1 cellular context compared by ENCODE assay signal in the genomic region with DNA sequence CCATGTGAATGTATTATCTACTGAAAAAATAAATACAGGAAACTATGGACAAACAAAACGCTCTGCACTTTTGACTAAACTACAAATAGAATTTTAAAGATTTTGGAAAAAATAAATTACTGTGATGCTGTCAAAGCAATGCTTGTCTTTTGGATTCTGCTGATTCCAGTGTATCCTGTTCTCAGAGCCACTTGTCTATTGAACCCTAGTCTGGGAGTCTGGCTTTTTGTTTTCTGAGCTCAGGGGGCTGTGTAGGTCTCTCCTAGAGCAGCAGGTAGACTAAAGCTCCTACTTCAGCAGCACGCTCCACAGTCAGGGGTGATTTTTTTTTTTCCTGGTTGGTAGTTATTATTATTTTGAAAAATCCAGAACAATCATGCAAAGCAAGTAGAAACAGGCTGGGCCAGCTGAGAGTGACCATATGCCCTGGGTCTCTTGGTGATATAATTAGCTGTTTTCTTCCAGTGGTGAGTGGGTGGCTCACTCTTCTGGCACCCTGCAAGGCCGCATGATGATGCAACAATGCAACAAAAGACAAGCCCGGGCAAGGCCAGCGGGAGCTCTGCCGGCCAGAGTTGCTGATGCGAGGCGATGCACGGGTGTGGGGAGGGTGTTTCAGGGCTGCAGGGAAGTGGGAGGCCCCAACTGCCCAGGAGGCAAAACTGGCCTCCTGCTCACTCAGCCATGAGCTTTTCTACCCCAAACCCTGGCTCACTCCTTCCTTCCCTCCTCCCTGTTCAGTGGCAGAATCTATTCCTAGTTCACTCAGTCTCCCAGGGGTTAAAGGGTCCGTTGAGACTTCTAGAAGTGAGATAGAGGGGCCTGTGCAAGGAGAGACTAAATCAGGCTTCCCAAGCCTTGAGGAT.
TF ChIP-seq lines count a peak whose summit lies in the region.

No MANE protein-coding gene starts in this region.

TF ChIP-seq in K562, 482 proteins besides CTCF, POLR2A, EP300 and RAD21 (continued from another document and continues in another):
- TF ChIP-seq ZNF318 (IDR thresholded peaks at IDR 0.05; ENCODE audit: borderline replicate concordance in 1 of 2, low read depth in 1 of 2) (peak; percentile 53 to 67; a peak in 1 of 4 replicates), ZNF586 (CRISPR knock-in tag; conservative IDR thresholded peaks at IDR 0.05) (no peak), HNRNPK (IDR thresholded peaks at IDR 0.05; ENCODE audit: low read depth, low read length, poor library complexity, severe bottlenecking) (no peak), WHSC1 (IDR thresholded peaks at IDR 0.05; ENCODE audit: low read length) (no peak), GATA2 (CRISPR knock-in tag; IDR thresholded peaks at IDR 0.05) (no peak), MTF1 (CRISPR knock-in tag; IDR thresholded peaks at IDR 0.05; ENCODE audit: borderline replicate concordance) (no peak), DIDO1 (tag; IDR thresholded peaks at IDR 0.05; ENCODE audit: low read depth) (no peak), ELK1 (CRISPR knock-in tag; IDR thresholded peaks at IDR 0.05) (no peak), CBX2 (IDR thresholded peaks at IDR 0.05; ENCODE audit: insufficient read depth, low read length, poor library complexity, severe bottlenecking) (no peak), ARID4B (CRISPR knock-in tag; IDR thresholded peaks at IDR 0.05) (no peak), ZNF431 (CRISPR knock-in tag; IDR thresholded peaks at IDR 0.05) (no peak), ZNF175 (CRISPR knock-in tag; IDR thresholded peaks at IDR 0.05; ENCODE audit: low read depth) (peak; percentile 79; the same call in 1 of the 2 replicates), HMG20A (CRISPR knock-in tag; conservative IDR thresholded peaks at IDR 0.05) (no peak), TCF3 (CRISPR knock-in tag; IDR thresholded peaks at IDR 0.05) (no peak), NR2C2 (CRISPR knock-in tag; IDR thresholded peaks at IDR 0.05) (no peak), NR2C2 (tag; IDR thresholded peaks at IDR 0.05) (0 out of 2 replicates have a peak, but pooled peaks have one; percentile 45), ARNT (IDR thresholded peaks at IDR 0.05) (no peak), CEBPG (CRISPR knock-in tag; IDR thresholded peaks at IDR 0.05) (peak; percentile 98), CEBPG (tag; conservative IDR thresholded peaks at IDR 0.05 in 1 of 2, IDR thresholded peaks at IDR 0.05 in 1 of 2) (peak; percentile 99 to 100), CCNT2 (IDR thresholded peaks at IDR 0.05; ENCODE audit: borderline replicate concordance, extremely low read depth, insufficient read length, low read depth, low read length) (no peak), ZNF146 (CRISPR knock-in tag; IDR thresholded peaks at IDR 0.05; ENCODE audit: unreplicated experiment) (no peak), E2F8 (IDR thresholded peaks at IDR 0.05; ENCODE audit: low read depth, partially characterized antibody) (no peak)
- TF ChIP-seq, protein P1, sequence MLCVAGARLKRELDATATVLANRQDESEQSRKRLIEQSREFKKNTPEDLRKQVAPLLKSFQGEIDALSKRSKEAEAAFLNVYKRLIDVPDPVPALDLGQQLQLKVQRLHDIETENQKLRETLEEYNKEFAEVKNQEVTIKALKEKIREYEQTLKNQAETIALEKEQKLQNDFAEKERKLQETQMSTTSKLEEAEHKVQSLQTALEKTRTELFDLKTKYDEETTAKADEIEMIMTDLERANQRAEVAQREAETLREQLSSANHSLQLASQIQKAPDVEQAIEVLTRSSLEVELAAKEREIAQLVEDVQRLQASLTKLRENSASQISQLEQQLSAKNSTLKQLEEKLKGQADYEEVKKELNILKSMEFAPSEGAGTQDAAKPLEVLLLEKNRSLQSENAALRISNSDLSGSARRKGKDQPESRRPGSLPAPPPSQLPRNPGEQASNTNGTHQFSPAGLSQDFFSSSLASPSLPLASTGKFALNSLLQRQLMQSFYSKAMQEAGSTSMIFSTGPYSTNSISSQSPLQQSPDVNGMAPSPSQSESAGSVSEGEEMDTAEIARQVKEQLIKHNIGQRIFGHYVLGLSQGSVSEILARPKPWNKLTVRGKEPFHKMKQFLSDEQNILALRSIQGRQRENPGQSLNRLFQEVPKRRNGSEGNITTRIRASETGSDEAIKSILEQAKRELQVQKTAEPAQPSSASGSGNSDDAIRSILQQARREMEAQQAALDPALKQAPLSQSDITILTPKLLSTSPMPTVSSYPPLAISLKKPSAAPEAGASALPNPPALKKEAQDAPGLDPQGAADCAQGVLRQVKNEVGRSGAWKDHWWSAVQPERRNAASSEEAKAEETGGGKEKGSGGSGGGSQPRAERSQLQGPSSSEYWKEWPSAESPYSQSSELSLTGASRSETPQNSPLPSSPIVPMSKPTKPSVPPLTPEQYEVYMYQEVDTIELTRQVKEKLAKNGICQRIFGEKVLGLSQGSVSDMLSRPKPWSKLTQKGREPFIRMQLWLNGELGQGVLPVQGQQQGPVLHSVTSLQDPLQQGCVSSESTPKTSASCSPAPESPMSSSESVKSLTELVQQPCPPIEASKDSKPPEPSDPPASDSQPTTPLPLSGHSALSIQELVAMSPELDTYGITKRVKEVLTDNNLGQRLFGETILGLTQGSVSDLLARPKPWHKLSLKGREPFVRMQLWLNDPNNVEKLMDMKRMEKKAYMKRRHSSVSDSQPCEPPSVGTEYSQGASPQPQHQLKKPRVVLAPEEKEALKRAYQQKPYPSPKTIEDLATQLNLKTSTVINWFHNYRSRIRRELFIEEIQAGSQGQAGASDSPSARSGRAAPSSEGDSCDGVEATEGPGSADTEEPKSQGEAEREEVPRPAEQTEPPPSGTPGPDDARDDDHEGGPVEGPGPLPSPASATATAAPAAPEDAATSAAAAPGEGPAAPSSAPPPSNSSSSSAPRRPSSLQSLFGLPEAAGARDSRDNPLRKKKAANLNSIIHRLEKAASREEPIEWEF (CRISPR knock-in tag; IDR thresholded peaks at IDR 0.05), result no peak
- TF ChIP-seq, protein P2, sequence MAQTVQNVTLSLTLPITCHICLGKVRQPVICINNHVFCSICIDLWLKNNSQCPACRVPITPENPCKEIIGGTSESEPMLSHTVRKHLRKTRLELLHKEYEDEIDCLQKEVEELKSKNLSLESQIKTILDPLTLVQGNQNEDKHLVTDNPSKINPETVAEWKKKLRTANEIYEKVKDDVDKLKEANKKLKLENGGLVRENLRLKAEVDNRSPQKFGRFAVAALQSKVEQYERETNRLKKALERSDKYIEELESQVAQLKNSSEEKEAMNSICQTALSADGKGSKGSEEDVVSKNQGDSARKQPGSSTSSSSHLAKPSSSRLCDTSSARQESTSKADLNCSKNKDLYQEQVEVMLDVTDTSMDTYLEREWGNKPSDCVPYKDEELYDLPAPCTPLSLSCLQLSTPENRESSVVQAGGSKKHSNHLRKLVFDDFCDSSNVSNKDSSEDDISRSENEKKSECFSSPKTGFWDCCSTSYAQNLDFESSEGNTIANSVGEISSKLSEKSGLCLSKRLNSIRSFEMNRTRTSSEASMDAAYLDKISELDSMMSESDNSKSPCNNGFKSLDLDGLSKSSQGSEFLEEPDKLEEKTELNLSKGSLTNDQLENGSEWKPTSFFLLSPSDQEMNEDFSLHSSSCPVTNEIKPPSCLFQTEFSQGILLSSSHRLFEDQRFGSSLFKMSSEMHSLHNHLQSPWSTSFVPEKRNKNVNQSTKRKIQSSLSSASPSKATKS (CRISPR knock-in tag; IDR thresholded peaks at IDR 0.05), result no peak
